Comparison of ENCODE assay signal across 24 cellular contexts in genomic region chr14:33039321-33039720, GRCh38.
"Had no signal": no experiment of that assay in that cellular context is flagged by ENCODE, and none has a peak within 500 bp of the region (broad histone marks: within the 10 kb centered on the region; RNA-seq: fewer than 3 reads in every experiment).

No MANE protein-coding gene starts in this region.

- H3K27ac ChIP-seq: body of pancreas, sigmoid colon, suprapubic skin, tibial artery had no signal

- H3K36me3 Mint-ChIP-seq: stimulated activated naive B cell treated with anti-CD40 and anti-IgM and Interleukin-4, amounts not matched to agents 10 μg/mL and 1 μg/mL and 100 μg/mL, for 72 hours had no signal

- DNase-seq: activated B cell treated with CpG ODN at 0.5 μM for 24 hours; activated CD4-positive, alpha-beta T cell treated with anti-CD3 and anti-CD28 coated beads, Interleukin-2, amount 50 U/mL, for 1 hour; activated CD8-positive, alpha-beta T cell treated with anti-CD3 and anti-CD28 coated beads for 36 hours; activated naive CD4-positive, alpha-beta T cell; activated T-cell treated with anti-CD3 and anti-CD28 coated beads, Interleukin-2, amount 50 U/mL, for 48 hours; body of pancreas; cortex of kidney; effector memory CD8-positive, alpha-beta T cell; foreskin fibroblast; head of caudate nucleus; hippocampal formation; left cardiac atrium; mammary epithelial cell; occipital lobe; posterior cingulate gyrus; sigmoid colon; stimulated activated CD4-positive, alpha-beta T cell treated with anti-CD3 and anti-CD28 coated beads, Interleukin-2, amount 100 ng/mL, for 24 hours; stimulated activated naive B cell treated with anti-CD40 and anti-IgM and Interleukin-4, amounts not matched to agents 10 μg/mL and 1 μg/mL and 100 μg/mL, for 72 hours; tibial artery had no signal

- H3K4me2 ChIP-seq: smooth muscle cell had no signal

- H3K4me3 ChIP-seq: body of pancreas, sigmoid colon, smooth muscle cell, suprapubic skin, tibial artery had no signal

- H3K4me1 Mint-ChIP-seq: activated B cell treated with CpG ODN at 0.5 μM for 24 hours; stimulated activated naive B cell treated with anti-CD40 and anti-IgM and Interleukin-4, amounts not matched to agents 10 μg/mL and 1 μg/mL and 100 μg/mL, for 72 hours had no signal

- H3K9me3 ChIP-seq: body of pancreas, sigmoid colon, tibial artery had no signal

- H3K27me3 Mint-ChIP-seq: activated B cell treated with CpG ODN at 0.5 μM for 24 hours; activated CD8-positive, alpha-beta T cell treated with anti-CD3 and anti-CD28 coated beads for 36 hours; effector memory CD8-positive, alpha-beta T cell; stimulated activated naive B cell treated with anti-CD40 and anti-IgM and Interleukin-4, amounts not matched to agents 10 μg/mL and 1 μg/mL and 100 μg/mL, for 72 hours had no signal

- H3K4me3 Mint-ChIP-seq: activated B cell treated with CpG ODN at 0.5 μM for 24 hours; activated CD8-positive, alpha-beta T cell treated with anti-CD3 and anti-CD28 coated beads for 36 hours; effector memory CD8-positive, alpha-beta T cell; stimulated activated naive B cell treated with anti-CD40 and anti-IgM and Interleukin-4, amounts not matched to agents 10 μg/mL and 1 μg/mL and 100 μg/mL, for 72 hours; T-helper 2 cell treated with Interferon-gamma antibody and Interleukin-4, amounts not matched to agents 5 μg/mL and 100 μg/mL, for 36 hours had no signal

- ATAC-seq: activated CD8-positive, alpha-beta T cell treated with anti-CD3 and anti-CD28 coated beads for 36 hours; activated naive CD4-positive, alpha-beta T cell treated with anti-CD3 and anti-CD28 coated beads, Interleukin-2, amount 50 U/mL, for 72 hours; body of pancreas; effector memory CD8-positive, alpha-beta T cell; esophagus mucosa; left cardiac atrium; stimulated activated naive B cell treated with anti-CD40 and anti-IgM and Interleukin-4, amounts not matched to agents 10 μg/mL and 1 μg/mL and 100 μg/mL, for 72 hours had no signal

- H3K27me3 ChIP-seq: body of pancreas, sigmoid colon, suprapubic skin, tibial artery had no signal

- H3K36me3 ChIP-seq: sigmoid colon, suprapubic skin, tibial artery had no signal

- H3K4me1 ChIP-seq: body of pancreas, sigmoid colon, suprapubic skin, tibial artery had no signal

- H3K27ac Mint-ChIP-seq: activated B cell treated with CpG ODN at 0.5 μM for 24 hours; activated CD8-positive, alpha-beta T cell treated with anti-CD3 and anti-CD28 coated beads for 36 hours; activated naive CD4-positive, alpha-beta T cell treated with anti-CD3 and anti-CD28 coated beads, Interleukin-2, amount 50 U/mL, for 72 hours; effector memory CD8-positive, alpha-beta T cell; stimulated activated naive B cell treated with anti-CD40 and anti-IgM and Interleukin-4, amounts not matched to agents 10 μg/mL and 1 μg/mL and 100 μg/mL, for 72 hours; T-helper 2 cell treated with Interferon-gamma antibody and Interleukin-4, amounts not matched to agents 5 μg/mL and 100 μg/mL, for 36 hours had no signal
